Comparison of ENCODE assay signal across 8 cellular contexts in the genomic region with DNA sequence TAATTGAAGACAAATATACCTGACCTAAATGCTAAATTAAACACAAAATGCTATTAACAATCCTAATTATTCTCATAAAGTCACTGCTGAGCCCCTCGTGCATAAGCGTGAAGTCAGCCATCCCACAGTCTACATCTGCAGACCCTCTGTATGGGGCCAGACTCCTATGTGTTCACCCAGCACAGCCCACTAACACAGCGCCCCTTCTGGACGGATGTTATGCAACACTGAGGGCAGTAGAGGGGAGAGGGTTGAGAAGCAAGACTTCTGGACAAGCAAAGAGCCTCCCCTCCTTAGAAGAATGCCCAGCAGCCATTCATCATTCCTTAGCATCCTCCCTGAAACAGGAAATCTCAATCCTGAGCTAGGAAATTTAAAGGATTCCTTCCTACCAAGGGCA. TPM values are rescaled to one million over a fixed set of nuclear protein-coding genes. Genes with fewer than 3 reads are reported as not detected.
DNase-seq lines count a peak whose midpoint lies in the region; ATAC-seq and TF ChIP-seq lines count a peak whose summit lies in the region.
"Had no signal": no experiment of that assay in that cellular context is flagged by ENCODE, and none has a peak within 500 bp of the region (broad histone marks: within the 10 kb centered on the region; RNA-seq: fewer than 3 reads in every experiment).

No MANE protein-coding gene starts in this region.

- no peak overlapping the region for H2AFZ ChIP-seq in SU-DHL-6 (ENCODE audit: low read depth, low read length, severe bottlenecking)

- H3K9me2 ChIP-seq in SU-DHL-6 (replicated peaks; ENCODE audit: insufficient read depth, low read length) = no peaks in the 10 kb centered on the region

- TF ChIP-seq POLR2A in GM18505 (IDR thresholded peaks at IDR 0.05; ENCODE audit: borderline replicate concordance, extremely low read depth, insufficient read depth, insufficient read length) = no peak

- TF ChIP-seq CTCF in GM13976 (IDR thresholded peaks at IDR 0.05; ENCODE audit: borderline replicate concordance, control extremely low read depth, extremely low read depth, insufficient read depth, missing control alignments) = peak; percentile 49
- peak; percentile 13 for TF ChIP-seq CTCF in SU-DHL-6 (IDR thresholded peaks at IDR 0.05; ENCODE audit: insufficient read depth, low read length, poor library complexity, severe bottlenecking)

- ATAC-seq in GM18505 (IDR thresholded peaks at IDR 0.05; ENCODE audit: unreplicated experiment) = no peak

- no peak overlapping the region for H3K23ac ChIP-seq in mesendoderm (ENCODE audit: low read length)

- H3K9ac ChIP-seq in SU-DHL-6 (ENCODE audit: low read length) = no peak overlapping the region
- no peak overlapping the region for H3K9ac ChIP-seq in mesendoderm (ENCODE audit: low read length)

- no peaks in the 10 kb centered on the region for H3F3A ChIP-seq in SU-DHL-6 (ENCODE audit: insufficient read depth)

- H3K18ac ChIP-seq in mesendoderm (ENCODE audit: low read length) = no peak overlapping the region

- H3K27me3 ChIP-seq in SU-DHL-6 (ENCODE audit: low read length) (no peaks in the 10 kb centered on the region), mesendoderm (ENCODE audit: insufficient read depth, low read length, poor library complexity) (no peaks in the 10 kb centered on the region)

- no peak for DNase-seq in GM13976 (ENCODE audit: low spot score)
- peak; percentile 53 for DNase-seq in HEK293T (ENCODE audit: extremely low spot score)
- peak; percentile 85 for DNase-seq in mesendoderm
- no peak for DNase-seq in CD1c-positive myeloid dendritic cell (ENCODE audit: extremely low spot score)
- no peak for DNase-seq in GOT3 (lab: John Stamatoyannopoulos, UW)
- DNase-seq: stimulated activated CD4-positive, alpha-beta T cell treated with anti-CD3 and anti-CD28 coated beads, Interleukin-12 subunit alpha, Interleukin-12 subunit beta, amount 100 ng/mL, for 4 hours had no signal

- H4K20me1 ChIP-seq in SU-DHL-6 (ENCODE audit: low read depth, low read length) = no peaks in the 10 kb centered on the region

- no peak overlapping the region for H4K8ac ChIP-seq in mesendoderm (ENCODE audit: low read depth, low read length)

- in situ Hi-C loops in GM13976 (cut with MboI; ENCODE audit: low sequenced_read_pairs, unreplicated experiment) = no loop called here

- H3K79me1 ChIP-seq in mesendoderm (ENCODE audit: low read length) = no peaks in the 10 kb centered on the region

- H2BK120ac ChIP-seq in mesendoderm (ENCODE audit: low read depth, low read length) = no peak overlapping the region

- no peaks in the 10 kb centered on the region for H3K9me3 ChIP-seq in SU-DHL-6 (ENCODE audit: insufficient read depth, low read length)

- H4K5ac ChIP-seq in mesendoderm (ENCODE audit: low read length) = no peak overlapping the region

- POLR2A ChIA-PET in HEK293T (lab: Yijun Ruan, JAX) = interaction anchor here (2.0 kb wide), 1 partner anchor 74 kb away, joined by 6 read pairs; a partner anchor contains a TSS

- H2BK5ac ChIP-seq in mesendoderm (ENCODE audit: low read length) = no peak overlapping the region

- H2AK5ac ChIP-seq in mesendoderm (ENCODE audit: low read length) = no peak overlapping the region

- peaks cover 3% of the 10 kb centered on the region for H3K4me1 ChIP-seq in mesendoderm (ENCODE audit: control insufficient read depth, low read depth, low read length)

- H3K4me3 ChIP-seq in SU-DHL-6 (ENCODE audit: insufficient read depth, low read length, poor library complexity, severe bottlenecking) (no peak overlapping the region), mesendoderm (ENCODE audit: low read length) (no peak overlapping the region)

- no peak overlapping the region for H3K27ac ChIP-seq in SU-DHL-6 (ENCODE audit: low read depth, low read length)
- no peak overlapping the region for H3K27ac ChIP-seq in mesendoderm (ENCODE audit: low read depth, low read length)

- no peaks in the 10 kb centered on the region for H3K79me2 ChIP-seq in SU-DHL-6 (ENCODE audit: insufficient read depth, low read length)
- H3K79me2 ChIP-seq in mesendoderm (ENCODE audit: control insufficient read depth, insufficient read depth, low read length) = no peaks in the 10 kb centered on the region

- CTCF ChIA-PET in HEK293T (lab: Yijun Ruan, JAX) = no interaction called here

- H3K36me3 ChIP-seq in SU-DHL-6 (ENCODE audit: low read length) (no peaks in the 10 kb centered on the region), mesendoderm (ENCODE audit: control insufficient read depth, insufficient read depth, low read length) (no peaks in the 10 kb centered on the region)

- no CpG with 5 or more reads among the region's 4 CpGs for WGBS in mesendoderm (ENCODE audit: extremely low coverage, insufficient coverage, low lambda C conversion rate)

- H3K56ac ChIP-seq in mesendoderm (ENCODE audit: low read length) = no peak overlapping the region

- H2BK15ac ChIP-seq in mesendoderm (replicated peaks; ENCODE audit: low read depth) = no peak overlapping the region

- H3K4ac ChIP-seq in mesendoderm (ENCODE audit: low read depth, low read length) = no peak overlapping the region

- H3K4me2 ChIP-seq in SU-DHL-6 (ENCODE audit: low read depth, low read length, poor library complexity, severe bottlenecking) (no peak overlapping the region), mesendoderm (ENCODE audit: low read length) (no peak overlapping the region)

TF ChIP-seq in HEK293T, 16 proteins besides CTCF, POLR2A, EP300 and RAD21:
- TF ChIP-seq TARDBP (IDR thresholded peaks at IDR 0.05) = no peak
- no peak for TF ChIP-seq ELF4 (IDR thresholded peaks at IDR 0.05)
- TF ChIP-seq SP1 (IDR thresholded peaks at IDR 0.05) = no peak
- TF ChIP-seq FOXM1 (IDR thresholded peaks at IDR 0.05; ENCODE audit: borderline replicate concordance) = no peak
- TF ChIP-seq FOXA1 (IDR thresholded peaks at IDR 0.05) = no peak
- TF ChIP-seq FOXK2 (IDR thresholded peaks at IDR 0.05) = no peak
- no peak for TF ChIP-seq SUZ12 (IDR thresholded peaks at IDR 0.05)

RNA-seq across cellular contexts. Expression of a gene that starts 7.9 kb away (rescaled TPM):
- polyA plus RNA-seq in mesendoderm (2013, experiment 1 of 2) = 0.03 TPM
- 0.01 TPM for polyA plus RNA-seq in mesendoderm (2013, experiment 2 of 2)

Comparison
In these comparisons a context has a peak if more than half of its experiments do, and no peak if none do; other contexts are left out.
1. DNase-seq: peak in HEK293T (single experiment) and mesendoderm (single experiment); none in GM13976 (single experiment), CD1c-positive myeloid dendritic cell (single experiment) and GOT3 (single experiment).